Comparison of ENCODE assay signal across 14 cellular contexts in the genomic region with DNA sequence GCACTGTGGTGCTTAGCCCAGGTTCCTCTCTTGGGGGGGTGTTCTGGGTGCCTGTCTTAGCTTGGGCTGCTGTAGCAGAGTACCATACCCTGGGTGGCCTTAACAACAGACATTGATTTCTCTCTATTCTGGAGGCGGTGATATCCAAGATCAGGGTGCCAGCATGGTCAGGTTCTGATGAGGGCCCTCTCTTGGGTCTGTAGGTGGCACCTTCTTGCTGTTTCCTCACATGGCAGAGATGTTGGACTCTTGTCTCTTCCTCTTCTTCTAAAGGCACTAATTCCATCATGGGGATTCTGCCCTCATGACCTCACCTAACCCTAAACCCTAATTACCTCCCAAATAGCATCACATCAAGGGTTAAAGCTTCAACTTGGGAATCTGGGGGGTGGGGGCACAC. TPM values are rescaled to one million over a fixed set of nuclear protein-coding genes. Genes with fewer than 3 reads are reported as not detected.
DNase-seq lines count a peak whose midpoint lies in the region; ATAC-seq and TF ChIP-seq lines count a peak whose summit lies in the region.
"Had no signal": no experiment of that assay in that cellular context is flagged by ENCODE, and none has a peak within 500 bp of the region (broad histone marks: within the 10 kb centered on the region; RNA-seq: fewer than 3 reads in every experiment).

No MANE protein-coding gene starts in this region.

- H3K9me3 ChIP-seq in DOHH2 (ENCODE audit: control insufficient read depth, insufficient read depth, low read length) (no peaks in the 10 kb centered on the region), OCI-LY3 (ENCODE audit: insufficient read depth, low read length) (no peaks in the 10 kb centered on the region), esophagus muscularis mucosa (no peaks in the 10 kb centered on the region)
- H3K9me3 ChIP-seq: sigmoid colon had no signal

- DNase-seq in central memory CD8-positive, alpha-beta T cell (ENCODE audit: low spot score in 2 of 2): no peak
- DNase-seq in NCI-H1436 treated with DMSO at 0.1 percent for 48 hours (lab: John Stamatoyannopoulos, UW): no peak
- no peak for DNase-seq in GM19240 (ENCODE audit: insufficient read length, low spot score)
- no peak for DNase-seq in esophagus muscularis mucosa (ENCODE audit: extremely low spot score)
- DNase-seq: NCI-H1092; NK-92 treated with Interleukin-12 subunit alpha and Interleukin-12 subunit beta, amount 100 ng/mL, for 24 hours; sigmoid colon had no signal

- no peak overlapping the region for H3K4me3 ChIP-seq in DOHH2 (ENCODE audit: low read length)
- H3K4me3 ChIP-seq in OCI-LY3 (ENCODE audit: low read length): no peak overlapping the region
- H3K4me3 ChIP-seq in esophagus muscularis mucosa: no peak overlapping the region
- H3K4me3 ChIP-seq: sigmoid colon had no signal

- no peaks in the 10 kb centered on the region for H3K4me1 ChIP-seq in DOHH2 (ENCODE audit: control insufficient read depth, low read length)
- H3K4me1 ChIP-seq in OCI-LY3 (ENCODE audit: low read length): no peaks in the 10 kb centered on the region
- H3K4me1 ChIP-seq in esophagus muscularis mucosa: peaks cover 13 to 20% (median 19%) of the 10 kb centered on the region in 4 donors
- H3K4me1 ChIP-seq: sigmoid colon had no signal

- TF ChIP-seq EP300 in esophagus muscularis mucosa (IDR thresholded peaks at IDR 0.05): no peak

- H3K27me3 Mint-ChIP-seq in central memory CD8-positive, alpha-beta T cell: peaks cover 12% of the 10 kb centered on the region

- H3K4me1 Mint-ChIP-seq in central memory CD8-positive, alpha-beta T cell: peaks cover 10% of the 10 kb centered on the region

- H3K36me3 ChIP-seq in DOHH2 (ENCODE audit: control insufficient read depth, low read length): no peaks in the 10 kb centered on the region
- no peaks in the 10 kb centered on the region for H3K36me3 ChIP-seq in OCI-LY3 (replicated peaks; ENCODE audit: low read depth, low read length)
- H3K36me3 ChIP-seq in esophagus muscularis mucosa: no peaks in the 10 kb centered on the region
- H3K36me3 ChIP-seq: sigmoid colon had no signal

- peak; percentile 37 for ATAC-seq in central memory CD8-positive, alpha-beta T cell (replicated peaks; ENCODE audit: extremely low read depth, poor library complexity, severe bottlenecking)
- no peak for ATAC-seq in HG02642 (IDR thresholded peaks at IDR 0.05; ENCODE audit: poor library complexity, unreplicated experiment)

- H3K4me2 ChIP-seq in DOHH2 (ENCODE audit: low read length): no peak overlapping the region
- H3K4me2 ChIP-seq in OCI-LY3 (ENCODE audit: low read length): no peak overlapping the region

- no peak for TF ChIP-seq POLR2A in esophagus muscularis mucosa (IDR thresholded peaks at IDR 0.05; ENCODE audit: low read depth)

- intact Hi-C loops in esophagus muscularis mucosa (cut with DNase I): no loop called here

- no peak overlapping the region for H3K27ac Mint-ChIP-seq in central memory CD8-positive, alpha-beta T cell (ENCODE audit: low read depth)

- H3K4me3 Mint-ChIP-seq in central memory CD8-positive, alpha-beta T cell: no peak overlapping the region
- H3K4me3 Mint-ChIP-seq: CD8-positive, alpha-beta memory T cell had no signal

- H3K9me3 Mint-ChIP-seq in central memory CD8-positive, alpha-beta T cell: no peaks in the 10 kb centered on the region
- H3K9me3 Mint-ChIP-seq: activated naive CD4-positive, alpha-beta T cell treated with anti-CD3 and anti-CD28 coated beads, Interleukin-2, amount 50 U/mL, for 72 hours had no signal

- TF ChIP-seq CTCF in 22Rv1 (IDR thresholded peaks at IDR 0.05): peak; percentile 44
- TF ChIP-seq CTCF in DOHH2 (IDR thresholded peaks at IDR 0.05; ENCODE audit: low read depth, low read length, poor library complexity, severe bottlenecking): peak; percentile 71
- peak; percentile 37 for TF ChIP-seq CTCF in OCI-LY3 (IDR thresholded peaks at IDR 0.05; ENCODE audit: low read depth, low read length)
- TF ChIP-seq CTCF in esophagus muscularis mucosa (IDR thresholded peaks at IDR 0.05): no peak

- H4K20me1 ChIP-seq in DOHH2 (ENCODE audit: control insufficient read depth, insufficient read depth, low read depth, low read length) (no peaks in the 10 kb centered on the region), OCI-LY3 (ENCODE audit: insufficient read depth, low read length) (no peaks in the 10 kb centered on the region)

- H3K27ac ChIP-seq in 22Rv1 (no peak overlapping the region), DOHH2 (ENCODE audit: low read depth, low read length) (no peak overlapping the region), OCI-LY3 (ENCODE audit: low read length) (no peak overlapping the region), esophagus muscularis mucosa (replicated peaks in 1 of 4) (no peak overlapping the region)
- H3K27ac ChIP-seq: sigmoid colon had no signal

- no peak overlapping the region for H2AFZ ChIP-seq in OCI-LY3 (ENCODE audit: low read depth, low read length)

- 92% methylated on average over 1 of the region's 1 CpG for WGBS in esophagus muscularis mucosa

- H3F3A ChIP-seq in DOHH2 (ENCODE audit: control insufficient read depth, insufficient read depth): no peaks in the 10 kb centered on the region

- no peaks in the 10 kb centered on the region for H3K9me2 ChIP-seq in DOHH2 (replicated peaks; ENCODE audit: control insufficient read depth, low read length)

- no peaks in the 10 kb centered on the region for H3K36me3 Mint-ChIP-seq in central memory CD8-positive, alpha-beta T cell (ENCODE audit: insufficient read depth)
- H3K36me3 Mint-ChIP-seq: activated naive CD4-positive, alpha-beta T cell treated with anti-CD3 and anti-CD28 coated beads, Interleukin-2, amount 50 U/mL, for 72 hours; CD8-positive, alpha-beta memory T cell had no signal

- H3K27me3 ChIP-seq in DOHH2 (ENCODE audit: control insufficient read depth, low read length): peaks cover 16% of the 10 kb centered on the region
- H3K27me3 ChIP-seq in OCI-LY3 (ENCODE audit: low read depth, low read length): 0 out of 2 replicates have a peak, but pooled peaks cover 5% of the 10 kb centered on the region
- H3K27me3 ChIP-seq in esophagus muscularis mucosa: peaks cover 0 to 8% (median 0%) of the 10 kb centered on the region in 4 donors

- H3K79me2 ChIP-seq in DOHH2 (ENCODE audit: control insufficient read depth, low read length) (no peaks in the 10 kb centered on the region), OCI-LY3 (ENCODE audit: low read length) (no peaks in the 10 kb centered on the region)

- H3K9ac ChIP-seq in OCI-LY3 (ENCODE audit: low read length): no peak overlapping the region

RNA-seq across cellular contexts. Expression of a gene that starts 19.9 kb away (rescaled TPM):
- under 1 TPM in 2 of 4 donors, not detected in 2; 0.13 to 0.29 TPM for total RNA-seq in esophagus muscularis mucosa
- total RNA-seq: activated naive CD4-positive, alpha-beta T cell treated with anti-CD3 and anti-CD28 coated beads, Interleukin-2, amount 50 U/mL, for 72 hours; CD8-positive, alpha-beta memory T cell; mononuclear cell; sigmoid colon had no signal

RNA-seq across cellular contexts. Expression of a gene that starts 49.7 kb away (rescaled TPM):
- total RNA-seq in esophagus muscularis mucosa: 100 to 1,000 TPM; 113 to 192 (median 174) TPM

Comparison
In these comparisons a context has a peak if more than half of its experiments do, and no peak if none do; other contexts are left out.
1. CTCF ChIP-seq: peak in 22Rv1 (single experiment), DOHH2 (single experiment) and OCI-LY3 (single experiment); none in esophagus muscularis mucosa (0 of 3).